In the genomic region with DNA sequence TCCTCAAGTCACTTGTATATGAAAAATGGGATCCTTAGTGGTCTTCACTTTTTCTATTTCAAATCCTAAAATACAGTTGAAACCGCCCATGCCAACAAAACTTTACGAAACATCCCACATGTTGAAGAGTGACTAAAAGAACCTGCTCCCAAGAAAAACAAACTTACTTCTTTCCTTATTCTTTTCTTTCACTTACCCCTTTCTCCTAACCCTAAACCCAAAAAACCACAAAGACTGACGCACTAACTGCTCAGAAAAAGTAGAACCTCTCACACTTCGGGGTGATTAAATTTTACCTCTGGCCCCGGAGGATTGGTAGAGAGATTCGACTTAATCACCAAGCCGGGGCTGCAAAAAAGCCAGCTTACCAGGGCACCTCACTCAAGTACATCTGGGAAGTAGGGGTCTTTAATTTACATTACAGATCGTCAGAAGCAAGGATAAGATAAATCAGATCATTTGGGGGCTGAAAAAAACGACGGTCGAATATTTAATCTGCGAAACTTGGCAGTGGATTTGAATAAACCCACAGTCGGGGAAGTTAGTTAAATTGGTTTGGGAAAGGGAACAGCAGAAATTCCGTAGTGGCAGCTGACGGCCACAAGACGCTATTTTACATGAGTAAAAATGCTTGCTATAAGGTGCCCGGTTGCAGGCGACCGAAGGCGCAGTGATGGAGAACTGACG, we compare ENCODE assay signal across 9 cellular contexts. TPM values are rescaled to one million over a fixed set of nuclear protein-coding genes. Genes with fewer than 3 reads are reported as not detected.
DNase-seq lines count a peak whose midpoint lies in the region; ATAC-seq and TF ChIP-seq lines count a peak whose summit lies in the region.
"Had no signal": no experiment of that assay in that cellular context is flagged by ENCODE, and none has a peak within 500 bp of the region (broad histone marks: within the 10 kb centered on the region; RNA-seq: fewer than 3 reads in every experiment).

No MANE protein-coding gene starts in this region.

- no peaks in the 10 kb centered on the region for H3K4me1 ChIP-seq in mesodermal cell (ENCODE audit: control insufficient read depth, insufficient read depth, low read length, poor library complexity, severe bottlenecking)

- no peaks in the 10 kb centered on the region for H3K27me3 ChIP-seq in brain microvascular endothelial cell (replicated peaks)

- H3K4me3 ChIP-seq in brain microvascular endothelial cell (ENCODE audit: low read depth, low read length) (peak overlapping the region; percentile 73), mesodermal cell (ENCODE audit: extremely low read depth, insufficient read depth, low read length, poor library complexity, severe bottlenecking) (peak overlapping the region; percentile 62)

- CTCF ChIA-PET in activated naive CD4-positive, alpha-beta T cell treated with anti-CD3 and anti-CD28 coated beads, Interleukin-2, amount 10 ng/mL, durations not matched to agents 7 days and 5 days (lab: Charles Lee): no interaction called here

- peak overlapping the region; percentile 58 for H3K4me3 Mint-ChIP-seq in activated naive CD4-positive, alpha-beta T cell treated with anti-CD3 and anti-CD28 coated beads, Interleukin-2, amount 10 ng/mL, durations not matched to agents 7 days and 5 days
- H3K4me3 Mint-ChIP-seq in type B pancreatic cell: peak overlapping the region; percentile 86

- no peak overlapping the region for H3K27ac Mint-ChIP-seq in activated naive CD4-positive, alpha-beta T cell treated with anti-CD3 and anti-CD28 coated beads, Interleukin-2, amount 10 ng/mL, durations not matched to agents 7 days and 5 days
- no peak overlapping the region for H3K27ac Mint-ChIP-seq in type B pancreatic cell

- peaks cover 8% of the 10 kb centered on the region for H3K36me3 Mint-ChIP-seq in activated naive CD4-positive, alpha-beta T cell treated with anti-CD3 and anti-CD28 coated beads, Interleukin-2, amount 10 ng/mL, durations not matched to agents 7 days and 5 days
- H3K36me3 Mint-ChIP-seq in type B pancreatic cell: peaks cover 15% of the 10 kb centered on the region

- DNase-seq in activated naive CD4-positive, alpha-beta T cell treated with anti-CD3 and anti-CD28 coated beads, Interleukin-2, amount 10 ng/mL, durations not matched to agents 7 days and 5 days: no peak
- no peak for DNase-seq in activated naive CD4-positive, alpha-beta T cell treated with Interleukin-2 at 50 U/mL for 16 hours
- DNase-seq in brain microvascular endothelial cell (no peak), type B pancreatic cell (ENCODE audit: extremely low spot score, unreplicated experiment) (no peak), OCI-M1 (lab: John Stamatoyannopoulos, UW) (no peak), amniotic stem cell (lab: John Stamatoyannopoulos, UW) (no peak)
- DNase-seq: stimulated activated naive CD4-positive, alpha-beta T cell treated with Interleukin-2 at 50 U/mL for 16 hours had no signal

- no peaks in the 10 kb centered on the region for H3K36me3 ChIP-seq in brain microvascular endothelial cell (replicated peaks)
- no peaks in the 10 kb centered on the region for H3K36me3 ChIP-seq in mesodermal cell (ENCODE audit: control insufficient read depth, insufficient read depth, low read length)

- WGBS in mesodermal cell (ENCODE audit: insufficient coverage in 2 of 2), 2 experiments: 23 to 31% methylated on average over 10 to 17 of the region's 21 CpGs

- peaks cover 69% of the 10 kb centered on the region for H3K27me3 Mint-ChIP-seq in activated naive CD4-positive, alpha-beta T cell treated with anti-CD3 and anti-CD28 coated beads, Interleukin-2, amount 10 ng/mL, durations not matched to agents 7 days and 5 days
- peaks cover 37% of the 10 kb centered on the region for H3K27me3 Mint-ChIP-seq in type B pancreatic cell

- no peaks in the 10 kb centered on the region for H3K9me3 ChIP-seq in mesodermal cell (ENCODE audit: control insufficient read depth, low read length)

- H3K27ac ChIP-seq in brain microvascular endothelial cell (no peak overlapping the region), mesodermal cell (ENCODE audit: low read depth, low read length, severe bottlenecking) (no peak overlapping the region)

- no peaks in the 10 kb centered on the region for H3K9me3 Mint-ChIP-seq in activated naive CD4-positive, alpha-beta T cell treated with anti-CD3 and anti-CD28 coated beads, Interleukin-2, amount 10 ng/mL, durations not matched to agents 7 days and 5 days
- H3K9me3 Mint-ChIP-seq in type B pancreatic cell: no peaks in the 10 kb centered on the region

- no peak for ATAC-seq in HG02973 (IDR thresholded peaks at IDR 0.05; ENCODE audit: unreplicated experiment)

- H3K4me1 Mint-ChIP-seq in activated naive CD4-positive, alpha-beta T cell treated with anti-CD3 and anti-CD28 coated beads, Interleukin-2, amount 10 ng/mL, durations not matched to agents 7 days and 5 days: peaks cover 40% of the 10 kb centered on the region
- H3K4me1 Mint-ChIP-seq in type B pancreatic cell (ENCODE audit: unreplicated experiment): peaks cover 19% of the 10 kb centered on the region

- TF ChIP-seq CTCF in brain microvascular endothelial cell (IDR thresholded peaks at IDR 0.05; ENCODE audit: low read depth, low read length, missing control alignments) (no peak), type B pancreatic cell (conservative IDR thresholded peaks at IDR 0.05) (peak; percentile 54)

- in situ Hi-C loops in brain microvascular endothelial cell (cut with HindIII; ENCODE audit: low pct_ligation_motif_present, low sequenced_read_pairs): no loop called here

RNA-seq across cellular contexts. Expression of a gene that starts 1.3 kb away (rescaled TPM):
- polyA plus RNA-seq in mesodermal cell (2013, experiment 1 of 2): 10.2 TPM
- 10.0 TPM for polyA plus RNA-seq in mesodermal cell (2013, experiment 2 of 2)
- total RNA-seq in type B pancreatic cell (ENCODE audit: low replicate concordance): 4.4 and 27.9 TPM in 2 replicates

RNA-seq across cellular contexts. Expression of a gene that starts 26.2 kb away (rescaled TPM):
- 64.7 TPM for polyA plus RNA-seq in mesodermal cell (2013, experiment 1 of 2)
- 88.2 TPM for polyA plus RNA-seq in mesodermal cell (2013, experiment 2 of 2)
- 34.4 and 45.9 TPM in 2 replicates for total RNA-seq in type B pancreatic cell (ENCODE audit: low replicate concordance)

RNA-seq across cellular contexts. Expression of a gene that starts 26.6 kb away (rescaled TPM):
- 66.5 TPM for polyA plus RNA-seq in mesodermal cell (2013, experiment 1 of 2)
- 75.6 TPM for polyA plus RNA-seq in mesodermal cell (2013, experiment 2 of 2)
- 77.5 and 78.1 TPM in 2 replicates for total RNA-seq in type B pancreatic cell (ENCODE audit: low replicate concordance)
